Comparison of ENCODE assay signal across 33 cellular contexts in genomic region chr11:61380914-61381313, GRCh38.
"Had no signal": no experiment of that assay in that cellular context is flagged by ENCODE, and none has a peak within 500 bp of the region (broad histone marks: within the 10 kb centered on the region; RNA-seq: fewer than 3 reads in every experiment).

No MANE protein-coding gene starts in this region.

- ATAC-seq: activated CD8-positive, alpha-beta T cell treated with anti-CD3 and anti-CD28 coated beads for 36 hours; activated naive CD4-positive, alpha-beta T cell treated with anti-CD3 and anti-CD28 coated beads, Interleukin-2, amount 50 U/mL, for 72 hours; activated T-cell treated with anti-CD3 and anti-CD28 coated beads, Interleukin-2, amount 50 U/mL, for 4 hours; activated T-cell treated with anti-CD3 and anti-CD28 coated beads, Interleukin-2, amount 50 U/mL, for 72 hours; activated T-helper 17 cell treated with anti-CD3 and anti-CD28 coated beads, Interleukin-2, amount 50 U/mL, for 72 hours; body of pancreas had no signal

- H3K36me3 ChIP-seq: brain microvascular endothelial cell, breast epithelium had no signal

- H3K27me3 ChIP-seq: adrenal gland, body of pancreas, brain microvascular endothelial cell, breast epithelium had no signal

- H3K4me3 ChIP-seq: adrenal gland, body of pancreas, breast epithelium had no signal

- FAIRE-seq: astrocyte, TTC549 had no signal

- DNase-seq: activated B cell treated with CpG ODN at 0.5 μM for 24 hours; activated CD4-positive, alpha-beta memory T cell treated with anti-CD3 and anti-CD28 coated beads for 36 hours; activated CD4-positive, alpha-beta T cell treated with anti-CD3 and anti-CD28 coated beads for 4 hours; activated CD4-positive, alpha-beta T cell treated with anti-CD3 and anti-CD28 coated beads, Interleukin-2, amount 10 ng/mL, durations not matched to agents 24 days and 14 days; activated CD4-positive, alpha-beta T cell treated with anti-CD3 and anti-CD28 coated beads, Interleukin-2, amount 50 U/mL, for 1 hour; activated CD4-positive, alpha-beta T cell treated with anti-CD3 and anti-CD28 coated beads, Interleukin-2, amount 50 U/mL, for 4 hours; activated CD4-positive, CD25-positive, alpha-beta regulatory T cell treated with anti-CD3 and anti-CD28 coated beads, Interleukin-2, amount 50 U/mL, for 72 hours; activated CD8-positive, alpha-beta memory T cell treated with anti-CD3 and anti-CD28 coated beads, Interleukin-2, amount 50 U/mL, for 4 hours; activated CD8-positive, alpha-beta T cell treated with anti-CD3 and anti-CD28 coated beads for 36 hours; activated gamma-delta T cell treated with Interleukin-2 at 50 U/mL for 16 hours; activated naive CD4-positive, alpha-beta T cell; activated naive CD4-positive, alpha-beta T cell treated with anti-CD3 and anti-CD28 coated beads for 36 hours; activated naive CD4-positive, alpha-beta T cell treated with anti-CD3 and anti-CD28 coated beads, Interleukin-2, amount 50 U/mL, for 16 hours; activated naive CD8-positive, alpha-beta T cell treated with anti-CD3 and anti-CD28 coated beads for 36 hours; activated T-cell treated with anti-CD3 and anti-CD28 coated beads for 4 hours; activated T-cell treated with anti-CD3 and anti-CD28 coated beads, Interleukin-2, amount 50 U/mL, for 1 hour; activated T-cell treated with anti-CD3 and anti-CD28 coated beads, Interleukin-2, amount 50 U/mL, for 4 hours; activated T-cell treated with anti-CD3 and anti-CD28 coated beads, Interleukin-2, amount 50 U/mL, for 72 hours; adrenal gland; amniotic stem cell; aorta; body of pancreas; brain microvascular endothelial cell; central memory CD4-positive, alpha-beta T cell; T-helper 1 cell; T-helper 2 cell; T-helper 9 cell had no signal

- H3K4me1 ChIP-seq: body of pancreas, breast epithelium had no signal

- H3K27ac ChIP-seq: adrenal gland, body of pancreas, brain microvascular endothelial cell, breast epithelium, VCaP had no signal

- H3K9me3 ChIP-seq: adrenal gland, body of pancreas, breast epithelium had no signal
